In the genomic region with DNA sequence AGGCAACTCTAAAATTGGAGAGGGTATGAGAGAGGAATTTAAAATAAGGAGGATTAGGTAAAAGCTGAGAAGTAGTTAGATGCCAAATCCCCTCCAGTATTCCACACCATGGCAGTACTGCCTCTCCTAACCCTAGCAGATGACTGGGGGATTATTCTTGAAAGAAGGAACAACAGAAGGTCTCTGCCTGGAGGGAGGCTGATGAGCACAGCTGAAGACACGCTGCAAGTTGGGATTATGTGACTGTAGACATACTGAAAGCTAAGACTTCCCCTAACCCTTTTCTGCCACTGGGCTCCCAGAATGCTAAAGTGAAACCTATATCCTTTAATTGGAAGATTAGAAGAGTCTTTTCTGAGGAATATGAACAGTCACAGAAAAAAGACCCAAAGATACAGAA, we compare ENCODE assay signal across 33 cellular contexts. TPM values are rescaled to one million over a fixed set of nuclear protein-coding genes. Genes with fewer than 3 reads are reported as not detected.
"Had no signal": no experiment of that assay in that cellular context is flagged by ENCODE, and none has a peak within 500 bp of the region (broad histone marks: within the 10 kb centered on the region; RNA-seq: fewer than 3 reads in every experiment).

No MANE protein-coding gene starts in this region.

- H3K27ac ChIP-seq: epithelial cell of prostate, gastrocnemius medialis, lower lobe of right lung, ovary, psoas muscle, sigmoid colon, testis, tibial artery had no signal

- DNase-seq: cortex of kidney; effector CD8-positive, alpha-beta T cell; endodermal cell; foreskin fibroblast; gastrocnemius medialis; head of caudate nucleus; left ventricle myocardium superior; lower lobe of right lung; naive thymus-derived CD8-positive, alpha-beta T cell; nephron progenitor cell; occipital lobe; ovary; posterior cingulate gyrus; psoas muscle; right cardiac atrium; sigmoid colon; stimulated activated CD4-positive, alpha-beta T cell treated with anti-CD3 and anti-CD28 coated beads, Interleukin-2, amount 100 ng/mL, for 24 hours; stimulated activated CD4-positive, alpha-beta T cell treated with anti-CD3 and anti-CD28 coated beads, Interleukin-4, amount 100 ng/mL, for 24 hours; stimulated activated naive CD8-positive, alpha-beta T cell treated with anti-CD3 and anti-CD28 coated beads, Interleukin-15, Interleukin-2, amounts not matched to agents 100 U/mL and 50 U/mL, for 24 hours; substantia nigra; testis; tibial artery had no signal

- H3K4me3 Mint-ChIP-seq: endodermal cell; naive thymus-derived CD8-positive, alpha-beta T cell; nephron progenitor cell; stimulated activated effector memory CD8-positive, alpha-beta T cell treated with anti-CD3 and anti-CD28 coated beads, Interleukin-12 subunit alpha, Interleukin-12 subunit beta, amount 100 ng/mL, for 72 hours; type B pancreatic cell had no signal

- H3K27me3 ChIP-seq: ovary, sigmoid colon, testis, tibial artery had no signal

- H3K9me3 Mint-ChIP-seq: endodermal cell; naive thymus-derived CD8-positive, alpha-beta T cell; nephron progenitor cell; stimulated activated effector memory CD8-positive, alpha-beta T cell treated with anti-CD3 and anti-CD28 coated beads, Interleukin-12 subunit alpha, Interleukin-12 subunit beta, amount 100 ng/mL, for 72 hours; type B pancreatic cell had no signal

- H3K4me1 Mint-ChIP-seq: endodermal cell; naive thymus-derived CD8-positive, alpha-beta T cell; nephron progenitor cell; stimulated activated effector memory CD8-positive, alpha-beta T cell treated with anti-CD3 and anti-CD28 coated beads, Interleukin-12 subunit alpha, Interleukin-12 subunit beta, amount 100 ng/mL, for 72 hours had no signal

- ATAC-seq: esophagus mucosa; gastrocnemius medialis; left ventricle myocardium superior; lower lobe of right lung; naive thymus-derived CD8-positive, alpha-beta T cell; psoas muscle; right cardiac atrium; stimulated activated effector memory CD8-positive, alpha-beta T cell treated with anti-CD3 and anti-CD28 coated beads, Interleukin-12 subunit alpha, Interleukin-12 subunit beta, amount 100 ng/mL, for 72 hours; stimulated activated naive CD8-positive, alpha-beta T cell treated with anti-CD3 and anti-CD28 coated beads, Interleukin-15, Interleukin-2, amounts not matched to agents 100 U/mL and 50 U/mL, for 24 hours had no signal

- H3K36me3 ChIP-seq: gastrocnemius medialis, lower lobe of right lung, ovary, sigmoid colon, tibial artery had no signal

- FAIRE-seq: keratinocyte, urothelium cell line had no signal

- H3K27ac Mint-ChIP-seq: endodermal cell; naive thymus-derived CD8-positive, alpha-beta T cell; nephron progenitor cell; stimulated activated effector memory CD8-positive, alpha-beta T cell treated with anti-CD3 and anti-CD28 coated beads, Interleukin-12 subunit alpha, Interleukin-12 subunit beta, amount 100 ng/mL, for 72 hours; type B pancreatic cell had no signal

- H3K4me1 ChIP-seq: gastrocnemius medialis, lower lobe of right lung, psoas muscle, sigmoid colon, testis, tibial artery had no signal

- H3K4me3 ChIP-seq: gastrocnemius medialis, lower lobe of right lung, ovary, psoas muscle, sigmoid colon, testis, tibial artery had no signal

- H3K9me3 ChIP-seq: gastrocnemius medialis, lower lobe of right lung, ovary, psoas muscle, sigmoid colon, testis, tibial artery had no signal

- H3K36me3 Mint-ChIP-seq: naive thymus-derived CD8-positive, alpha-beta T cell; stimulated activated effector memory CD8-positive, alpha-beta T cell treated with anti-CD3 and anti-CD28 coated beads, Interleukin-12 subunit alpha, Interleukin-12 subunit beta, amount 100 ng/mL, for 72 hours; type B pancreatic cell had no signal

RNA-seq across cellular contexts. Expression of gene SLC13A2, which starts 39.7 kb away (rescaled TPM):
- total RNA-seq: dermis microvascular lymphatic vessel endothelial cell; endodermal cell; esophagus mucosa; glomerular endothelial cell; left ventricle myocardium superior; lower lobe of right lung; myocyte; naive thymus-derived CD8-positive, alpha-beta T cell; occipital lobe; psoas muscle; renal cortical epithelial cell; right cardiac atrium; skeletal muscle tissue had no signal
- polyA plus RNA-seq: keratinocyte; naive thymus-derived CD8-positive, alpha-beta T cell; ovary; right cardiac atrium had no signal
